1 cellular context compared by ENCODE assay signal in genomic region chr2:43389581-43390466, GRCh38.
TF ChIP-seq lines count a peak whose summit lies in the region.

No MANE protein-coding gene starts in this region.

TF ChIP-seq in HepG2, 621 proteins besides CTCF, POLR2A, EP300 and RAD21 (continued from another document and continues in another):
- TF ChIP-seq, protein P1, sequence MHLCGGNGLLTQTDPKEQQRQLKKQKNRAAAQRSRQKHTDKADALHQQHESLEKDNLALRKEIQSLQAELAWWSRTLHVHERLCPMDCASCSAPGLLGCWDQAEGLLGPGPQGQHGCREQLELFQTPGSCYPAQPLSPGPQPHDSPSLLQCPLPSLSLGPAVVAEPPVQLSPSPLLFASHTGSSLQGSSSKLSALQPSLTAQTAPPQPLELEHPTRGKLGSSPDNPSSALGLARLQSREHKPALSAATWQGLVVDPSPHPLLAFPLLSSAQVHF (CRISPR knock-in tag; IDR thresholded peaks at IDR 0.05) = no peak
- TF ChIP-seq, protein P2, sequence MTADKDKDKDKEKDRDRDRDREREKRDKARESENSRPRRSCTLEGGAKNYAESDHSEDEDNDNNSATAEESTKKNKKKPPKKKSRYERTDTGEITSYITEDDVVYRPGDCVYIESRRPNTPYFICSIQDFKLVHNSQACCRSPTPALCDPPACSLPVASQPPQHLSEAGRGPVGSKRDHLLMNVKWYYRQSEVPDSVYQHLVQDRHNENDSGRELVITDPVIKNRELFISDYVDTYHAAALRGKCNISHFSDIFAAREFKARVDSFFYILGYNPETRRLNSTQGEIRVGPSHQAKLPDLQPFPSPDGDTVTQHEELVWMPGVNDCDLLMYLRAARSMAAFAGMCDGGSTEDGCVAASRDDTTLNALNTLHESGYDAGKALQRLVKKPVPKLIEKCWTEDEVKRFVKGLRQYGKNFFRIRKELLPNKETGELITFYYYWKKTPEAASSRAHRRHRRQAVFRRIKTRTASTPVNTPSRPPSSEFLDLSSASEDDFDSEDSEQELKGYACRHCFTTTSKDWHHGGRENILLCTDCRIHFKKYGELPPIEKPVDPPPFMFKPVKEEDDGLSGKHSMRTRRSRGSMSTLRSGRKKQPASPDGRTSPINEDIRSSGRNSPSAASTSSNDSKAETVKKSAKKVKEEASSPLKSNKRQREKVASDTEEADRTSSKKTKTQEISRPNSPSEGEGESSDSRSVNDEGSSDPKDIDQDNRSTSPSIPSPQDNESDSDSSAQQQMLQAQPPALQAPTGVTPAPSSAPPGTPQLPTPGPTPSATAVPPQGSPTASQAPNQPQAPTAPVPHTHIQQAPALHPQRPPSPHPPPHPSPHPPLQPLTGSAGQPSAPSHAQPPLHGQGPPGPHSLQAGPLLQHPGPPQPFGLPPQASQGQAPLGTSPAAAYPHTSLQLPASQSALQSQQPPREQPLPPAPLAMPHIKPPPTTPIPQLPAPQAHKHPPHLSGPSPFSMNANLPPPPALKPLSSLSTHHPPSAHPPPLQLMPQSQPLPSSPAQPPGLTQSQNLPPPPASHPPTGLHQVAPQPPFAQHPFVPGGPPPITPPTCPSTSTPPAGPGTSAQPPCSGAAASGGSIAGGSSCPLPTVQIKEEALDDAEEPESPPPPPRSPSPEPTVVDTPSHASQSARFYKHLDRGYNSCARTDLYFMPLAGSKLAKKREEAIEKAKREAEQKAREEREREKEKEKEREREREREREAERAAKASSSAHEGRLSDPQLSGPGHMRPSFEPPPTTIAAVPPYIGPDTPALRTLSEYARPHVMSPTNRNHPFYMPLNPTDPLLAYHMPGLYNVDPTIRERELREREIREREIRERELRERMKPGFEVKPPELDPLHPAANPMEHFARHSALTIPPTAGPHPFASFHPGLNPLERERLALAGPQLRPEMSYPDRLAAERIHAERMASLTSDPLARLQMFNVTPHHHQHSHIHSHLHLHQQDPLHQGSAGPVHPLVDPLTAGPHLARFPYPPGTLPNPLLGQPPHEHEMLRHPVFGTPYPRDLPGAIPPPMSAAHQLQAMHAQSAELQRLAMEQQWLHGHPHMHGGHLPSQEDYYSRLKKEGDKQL (CRISPR knock-in tag; IDR thresholded peaks at IDR 0.05; ENCODE audit: low read depth) = peak; percentile 87
- TF ChIP-seq KDM1A (CRISPR knock-in tag; IDR thresholded peaks at IDR 0.05) = no peak
- no peak for TF ChIP-seq ZNF737 (CRISPR knock-in tag; IDR thresholded peaks at IDR 0.05; ENCODE audit: borderline replicate concordance)
- no peak for TF ChIP-seq ZNF496 (CRISPR knock-in tag; IDR thresholded peaks at IDR 0.05; ENCODE audit: insufficient replicate concordance)
- TF ChIP-seq KIAA2018 (CRISPR knock-in tag; IDR thresholded peaks at IDR 0.05; ENCODE audit: borderline replicate concordance) = no peak
- TF ChIP-seq MAFK (conservative IDR thresholded peaks at IDR 0.05 in 1 of 2, IDR thresholded peaks at IDR 0.05 in 1 of 2; ENCODE audit: low read length in 2 of 2) = no peak
- no peak for TF ChIP-seq ZNF17 (CRISPR knock-in tag; IDR thresholded peaks at IDR 0.05)
- TF ChIP-seq, protein P3, sequence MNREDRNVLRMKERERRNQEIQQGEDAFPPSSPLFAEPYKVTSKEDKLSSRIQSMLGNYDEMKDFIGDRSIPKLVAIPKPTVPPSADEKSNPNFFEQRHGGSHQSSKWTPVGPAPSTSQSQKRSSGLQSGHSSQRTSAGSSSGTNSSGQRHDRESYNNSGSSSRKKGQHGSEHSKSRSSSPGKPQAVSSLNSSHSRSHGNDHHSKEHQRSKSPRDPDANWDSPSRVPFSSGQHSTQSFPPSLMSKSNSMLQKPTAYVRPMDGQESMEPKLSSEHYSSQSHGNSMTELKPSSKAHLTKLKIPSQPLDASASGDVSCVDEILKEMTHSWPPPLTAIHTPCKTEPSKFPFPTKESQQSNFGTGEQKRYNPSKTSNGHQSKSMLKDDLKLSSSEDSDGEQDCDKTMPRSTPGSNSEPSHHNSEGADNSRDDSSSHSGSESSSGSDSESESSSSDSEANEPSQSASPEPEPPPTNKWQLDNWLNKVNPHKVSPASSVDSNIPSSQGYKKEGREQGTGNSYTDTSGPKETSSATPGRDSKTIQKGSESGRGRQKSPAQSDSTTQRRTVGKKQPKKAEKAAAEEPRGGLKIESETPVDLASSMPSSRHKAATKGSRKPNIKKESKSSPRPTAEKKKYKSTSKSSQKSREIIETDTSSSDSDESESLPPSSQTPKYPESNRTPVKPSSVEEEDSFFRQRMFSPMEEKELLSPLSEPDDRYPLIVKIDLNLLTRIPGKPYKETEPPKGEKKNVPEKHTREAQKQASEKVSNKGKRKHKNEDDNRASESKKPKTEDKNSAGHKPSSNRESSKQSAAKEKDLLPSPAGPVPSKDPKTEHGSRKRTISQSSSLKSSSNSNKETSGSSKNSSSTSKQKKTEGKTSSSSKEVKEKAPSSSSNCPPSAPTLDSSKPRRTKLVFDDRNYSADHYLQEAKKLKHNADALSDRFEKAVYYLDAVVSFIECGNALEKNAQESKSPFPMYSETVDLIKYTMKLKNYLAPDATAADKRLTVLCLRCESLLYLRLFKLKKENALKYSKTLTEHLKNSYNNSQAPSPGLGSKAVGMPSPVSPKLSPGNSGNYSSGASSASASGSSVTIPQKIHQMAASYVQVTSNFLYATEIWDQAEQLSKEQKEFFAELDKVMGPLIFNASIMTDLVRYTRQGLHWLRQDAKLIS (CRISPR knock-in tag; IDR thresholded peaks at IDR 0.05) = no peak
- peak; percentile 64; the same call in 1 of the 2 replicates for TF ChIP-seq ZSCAN21 (CRISPR knock-in tag; IDR thresholded peaks at IDR 0.05; ENCODE audit: borderline replicate concordance)
- no peak for TF ChIP-seq NAIF1 (CRISPR knock-in tag; IDR thresholded peaks at IDR 0.05; ENCODE audit: borderline replicate concordance)
- peak; percentile 60; the same call in 1 of the 2 replicates for TF ChIP-seq ZNF335 (CRISPR knock-in tag; IDR thresholded peaks at IDR 0.05)
- no peak for TF ChIP-seq XRCC5 (optimal IDR thresholded peaks at IDR 0.05; ENCODE audit: low read length)
- TF ChIP-seq CHD4 (IDR thresholded peaks at IDR 0.05; ENCODE audit: borderline replicate concordance, low read length) = no peak
- TF ChIP-seq ZBTB38 (CRISPR knock-in tag; IDR thresholded peaks at IDR 0.05) = peak; percentile 34; the same call in 1 of the 2 replicates
- TF ChIP-seq ZMYM3 (CRISPR knock-in tag; IDR thresholded peaks at IDR 0.05) = peak; percentile 51; the same call in 1 of the 2 replicates
- no peak for TF ChIP-seq ZNF839 (CRISPR knock-in tag; IDR thresholded peaks at IDR 0.05; ENCODE audit: borderline replicate concordance)
- no peak for TF ChIP-seq TAF1 (CRISPR knock-in tag; IDR thresholded peaks at IDR 0.05)
- peak; percentile 91 for TF ChIP-seq ERF (CRISPR knock-in tag; IDR thresholded peaks at IDR 0.05)
- TF ChIP-seq ZKSCAN5 (CRISPR knock-in tag; IDR thresholded peaks at IDR 0.05) = no peak
- TF ChIP-seq ZNF235 (CRISPR knock-in tag; IDR thresholded peaks at IDR 0.05; ENCODE audit: borderline replicate concordance) = no peak
- TF ChIP-seq TFE3 (CRISPR knock-in tag; IDR thresholded peaks at IDR 0.05) = peak; percentile 70; the same call in 1 of the 2 replicates
- TF ChIP-seq ZNF343 (CRISPR knock-in tag; IDR thresholded peaks at IDR 0.05) = no peak
- TF ChIP-seq CENPX (CRISPR knock-in tag; IDR thresholded peaks at IDR 0.05) = no peak
- TF ChIP-seq MED13 (CRISPR knock-in tag; IDR thresholded peaks at IDR 0.05) = no peak
- no peak for TF ChIP-seq NFATC3 (CRISPR knock-in tag; IDR thresholded peaks at IDR 0.05)
- TF ChIP-seq KLF9 (CRISPR knock-in tag; IDR thresholded peaks at IDR 0.05; ENCODE audit: low read depth) = peak; percentile 51; the same call in 1 of the 2 replicates
- TF ChIP-seq, protein P4, sequence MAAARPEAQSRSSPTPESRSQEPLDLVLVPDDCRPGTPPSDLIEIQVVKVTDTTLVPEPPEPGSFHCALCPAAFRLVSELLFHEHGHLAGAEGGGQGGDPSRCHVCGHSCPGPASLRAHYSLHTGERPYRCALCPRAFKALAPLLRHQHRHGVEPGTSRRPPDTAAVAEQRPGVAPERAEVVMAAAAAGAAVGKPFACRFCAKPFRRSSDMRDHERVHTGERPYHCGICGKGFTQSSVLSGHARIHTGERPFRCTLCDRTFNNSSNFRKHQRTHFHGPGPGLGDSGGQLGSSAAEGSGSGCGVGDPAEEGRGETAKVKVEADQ (CRISPR knock-in tag; IDR thresholded peaks at IDR 0.05; ENCODE audit: borderline replicate concordance) = 0 out of 2 replicates have a peak, but pooled peaks have one; percentile 43
- TF ChIP-seq ZNF350 (CRISPR knock-in tag; IDR thresholded peaks at IDR 0.05; ENCODE audit: borderline replicate concordance, low read depth) = no peak
- peak; percentile 97 for TF ChIP-seq PPARG (CRISPR knock-in tag; conservative IDR thresholded peaks at IDR 0.05)
- no peak for TF ChIP-seq TERF1 (CRISPR knock-in tag; IDR thresholded peaks at IDR 0.05)
- TF ChIP-seq ZNF564 (CRISPR knock-in tag; IDR thresholded peaks at IDR 0.05) = no peak
- TF ChIP-seq, protein P5, sequence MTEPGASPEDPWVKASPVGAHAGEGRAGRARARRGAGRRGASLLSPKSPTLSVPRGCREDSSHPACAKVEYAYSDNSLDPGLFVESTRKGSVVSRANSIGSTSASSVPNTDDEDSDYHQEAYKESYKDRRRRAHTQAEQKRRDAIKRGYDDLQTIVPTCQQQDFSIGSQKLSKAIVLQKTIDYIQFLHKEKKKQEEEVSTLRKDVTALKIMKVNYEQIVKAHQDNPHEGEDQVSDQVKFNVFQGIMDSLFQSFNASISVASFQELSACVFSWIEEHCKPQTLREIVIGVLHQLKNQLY (CRISPR knock-in tag; IDR thresholded peaks at IDR 0.05) = peak; percentile 82
- TF ChIP-seq MIER2 (CRISPR knock-in tag; IDR thresholded peaks at IDR 0.05) = peak; percentile 72
